12 cellular contexts compared by ENCODE assay signal in genomic region chr21:42505090-42505726, GRCh38. TPM values are rescaled to one million over a fixed set of nuclear protein-coding genes. Genes with fewer than 3 reads are reported as not detected.
DNase-seq lines count a peak whose midpoint lies in the region; ATAC-seq and TF ChIP-seq lines count a peak whose summit lies in the region.
"Had no signal": no experiment of that assay in that cellular context is flagged by ENCODE, and none has a peak within 500 bp of the region (broad histone marks: within the 10 kb centered on the region; RNA-seq: fewer than 3 reads in every experiment).

No MANE protein-coding gene starts in this region.

- H3K27me3 ChIP-seq in heart right ventricle, result peaks cover 0 to 6% (median 0%) of the 10 kb centered on the region in 7 donors

- H3K27ac ChIP-seq in heart right ventricle, result no peak overlapping the region

- intact Hi-C loops in heart right ventricle (cut with DNase I), result no loop called here

- peak; percentile 79 for DNase-seq in SIG-M5 treated with dmso at 0.1 percent for 504 hours (lab: John Stamatoyannopoulos, UW; ENCODE audit: unreplicated experiment)
- DNase-seq in NCI-H2171 (lab: John Stamatoyannopoulos, UW), result no peak
- DNase-seq in DMS 273 treated with DMSO at 0.1 percent for 48 hours (lab: John Stamatoyannopoulos, UW), result no peak
- no peak for DNase-seq in heart right ventricle
- no peak for DNase-seq in A172 (ENCODE audit: low spot score)
- DNase-seq: foreskin fibroblast, MM.1S, SHP77 treated with DMSO at 0.1 percent for 48 hours had no signal

- no peak overlapping the region for H3K4me3 ChIP-seq in heart right ventricle

- no peak for TF ChIP-seq CTCF in heart right ventricle (IDR thresholded peaks at IDR 0.05)

- no peaks in the 10 kb centered on the region for H3K9me3 ChIP-seq in heart right ventricle

- ATAC-seq in GM18517 (IDR thresholded peaks at IDR 0.05; ENCODE audit: unreplicated experiment), result peak; percentile 77
- peak; percentile 91 for ATAC-seq in GM21423 (IDR thresholded peaks at IDR 0.05; ENCODE audit: unreplicated experiment)
- peak; percentile 75 for ATAC-seq in HG03135 (IDR thresholded peaks at IDR 0.05; ENCODE audit: unreplicated experiment)
- ATAC-seq in heart right ventricle, result no peak

- H3K4me1 ChIP-seq in heart right ventricle, result no peaks in the 10 kb centered on the region

- no peaks in the 10 kb centered on the region for H3K36me3 ChIP-seq in heart right ventricle

- WGBS in heart right ventricle, 2 donors, result 76 to 77% methylated on average over 3 of the region's 3 CpGs

RNA-seq across cellular contexts. Expression of gene SLC37A1, which starts 8.4 kb away (rescaled TPM):
- 10 to 100 TPM in 1 of 10 donors, 1 to 10 TPM in 9; 3.7 to 13.2 (median 5.7) TPM for total RNA-seq in heart right ventricle
- 1 to 10 TPM; 1.8 to 2.6 TPM for polyA plus RNA-seq in heart right ventricle
- total RNA-seq in A172 (2014; rRNA removed; shearing (Covaris generic)), result 1.1 and 1.6 TPM in 2 replicates

RNA-seq across cellular contexts. Expression of gene RSPH1, which starts 9.2 kb away (rescaled TPM):
- total RNA-seq in heart right ventricle, result under 1 TPM in 2 of 10 donors, not detected in 8; 0.20 to 0.36 TPM
- polyA plus RNA-seq in heart right ventricle, result under 1 TPM in 1 of 2 donors, not detected in 1; 0.06 TPM
- total RNA-seq in A172 (2014; rRNA removed; shearing (Covaris generic)), result not detected in 2 replicates
- total RNA-seq: H1 had no signal

Comparison
In these comparisons a context has a peak if more than half of its experiments do, and no peak if none do; other contexts are left out.
1. ATAC-seq: peak in GM18517 (single experiment), GM21423 (single experiment) and HG03135 (single experiment); none in heart right ventricle (0 of 8).